ENCODE assay signal across 17 cellular contexts in genomic region chr5:39411985-39412384, GRCh38. TPM values are rescaled to one million over a fixed set of nuclear protein-coding genes. Genes with fewer than 3 reads are reported as not detected.
DNase-seq lines count a peak whose midpoint lies in the region; ATAC-seq and TF ChIP-seq lines count a peak whose summit lies in the region.
"Had no signal": no experiment of that assay in that cellular context is flagged by ENCODE, and none has a peak within 500 bp of the region (broad histone marks: within the 10 kb centered on the region; RNA-seq: fewer than 3 reads in every experiment).

No MANE protein-coding gene starts in this region.

- H3K9ac ChIP-seq in GM23248 (0 out of 2 replicates have a peak overlapping the region, but pooled peaks have one; percentile 3), smooth muscle cell (ENCODE audit: low read depth) (no peak overlapping the region), endodermal cell (ENCODE audit: extremely low read depth, low read length, poor library complexity, severe bottlenecking) (no peak overlapping the region)

- H3K27me3 Mint-ChIP-seq in endodermal cell (ENCODE audit: insufficient read depth), result no peaks in the 10 kb centered on the region

- peaks cover 98% of the 10 kb centered on the region for H3F3A ChIP-seq in GM23248 (ENCODE audit: insufficient read depth)
- H3F3A ChIP-seq in smooth muscle cell (ENCODE audit: low read depth), result peaks cover 4% of the 10 kb centered on the region

- no peak overlapping the region for H3K27ac Mint-ChIP-seq in endodermal cell

- H3K27me3 ChIP-seq in GM23248 (replicated peaks; ENCODE audit: insufficient read depth), result no peaks in the 10 kb centered on the region
- no peaks in the 10 kb centered on the region for H3K27me3 ChIP-seq in adrenal gland
- no peaks in the 10 kb centered on the region for H3K27me3 ChIP-seq in left lung
- no peaks in the 10 kb centered on the region for H3K27me3 ChIP-seq in smooth muscle cell (ENCODE audit: low read depth)
- no peaks in the 10 kb centered on the region for H3K27me3 ChIP-seq in endodermal cell (ENCODE audit: control insufficient read depth, insufficient read depth, low read length, poor library complexity, severe bottlenecking)

- peaks cover 100% of the 10 kb centered on the region for H3K79me2 ChIP-seq in GM23248 (ENCODE audit: insufficient read depth)
- H3K79me2 ChIP-seq in smooth muscle cell (ENCODE audit: low read depth), result peaks cover 94% of the 10 kb centered on the region

- no peaks in the 10 kb centered on the region for H3K9me3 ChIP-seq in GM23248 (ENCODE audit: low read depth)
- H3K9me3 ChIP-seq in adrenal gland (replicated peaks in 1 of 3), result no peaks in the 10 kb centered on the region
- no peaks in the 10 kb centered on the region for H3K9me3 ChIP-seq in left lung
- H3K9me3 ChIP-seq in smooth muscle cell (replicated peaks; ENCODE audit: low read depth), result no peaks in the 10 kb centered on the region
- no peaks in the 10 kb centered on the region for H3K9me3 ChIP-seq in endodermal cell (ENCODE audit: control insufficient read depth, low read length)

- peaks cover 93% of the 10 kb centered on the region for H3K36me3 ChIP-seq in GM23248 (ENCODE audit: low read depth)
- peaks cover 0 to 2% of the 10 kb centered on the region in 2 donors for H3K36me3 ChIP-seq in adrenal gland (replicated peaks in 1 of 2)
- H3K36me3 ChIP-seq in left lung, result no peaks in the 10 kb centered on the region
- no peaks in the 10 kb centered on the region for H3K36me3 ChIP-seq in smooth muscle cell (ENCODE audit: low read depth)
- peaks cover 4% of the 10 kb centered on the region for H3K36me3 ChIP-seq in endodermal cell (ENCODE audit: control insufficient read depth, insufficient read depth, low read length)

- peaks cover 81% of the 10 kb centered on the region for H4K20me1 ChIP-seq in GM23248 (ENCODE audit: insufficient read depth)
- H4K20me1 ChIP-seq in smooth muscle cell (ENCODE audit: low read depth), result peaks cover 99% of the 10 kb centered on the region

- H3K4me3 ChIP-seq in GM23248 (no peak overlapping the region), adrenal gland (no peak overlapping the region), left lung (no peak overlapping the region), smooth muscle cell (no peak overlapping the region), endodermal cell (ENCODE audit: low read length) (no peak overlapping the region)

- H3K9me2 ChIP-seq in GM23248 (ENCODE audit: insufficient read depth), result no peaks in the 10 kb centered on the region

- H3K4me1 ChIP-seq in GM23248 (ENCODE audit: insufficient read depth) (peaks cover 99% of the 10 kb centered on the region), adrenal gland (replicated peaks in 1 of 2) (peaks cover 78 to 99% of the 10 kb centered on the region in 2 donors), left lung (peaks cover 34 to 74% of the 10 kb centered on the region in 2 donors), smooth muscle cell (ENCODE audit: low read depth) (peaks cover 14% of the 10 kb centered on the region), endodermal cell (ENCODE audit: control insufficient read depth, insufficient read depth, low read length) (no peaks in the 10 kb centered on the region)

- no peak overlapping the region for H2AFZ ChIP-seq in GM23248
- H2AFZ ChIP-seq in smooth muscle cell (ENCODE audit: low read depth), result no peak overlapping the region

- TF ChIP-seq CTCF in adrenal gland (IDR thresholded peaks at IDR 0.05) (no peak), left lung (IDR thresholded peaks at IDR 0.05) (no peak), smooth muscle cell (IDR thresholded peaks at IDR 0.05; ENCODE audit: borderline replicate concordance, insufficient read depth, poor library complexity, severe bottlenecking) (no peak), endodermal cell (conservative IDR thresholded peaks at IDR 0.05) (no peak)

- in situ Hi-C loops in GM23248 (cut with MboI), result loop anchor here (10.0 kb wide), 1 partner anchor 133 kb away; no protein-coding TSS in a partner anchor

- no peaks in the 10 kb centered on the region for H3K9me3 Mint-ChIP-seq in endodermal cell

- intact Hi-C loops in adrenal gland (cut with DNase I) (no loop called here), left lung (cut with DNase I) (no loop called here)

- no peak for ATAC-seq in left lung
- no peak for ATAC-seq in HG03432 (IDR thresholded peaks at IDR 0.05; ENCODE audit: unreplicated experiment)

- H3K4me2 ChIP-seq in GM23248 (ENCODE audit: unreplicated experiment) (peak overlapping the region; percentile 40), smooth muscle cell (peak overlapping the region; percentile 55)

- H3K36me3 Mint-ChIP-seq in endodermal cell (ENCODE audit: low read depth), result no peaks in the 10 kb centered on the region

- no peak for TF ChIP-seq POLR2A in adrenal gland (IDR thresholded peaks at IDR 0.05)

- H3K4me1 Mint-ChIP-seq in endodermal cell, result peaks cover 13% of the 10 kb centered on the region

- WGBS in GM23248 (ENCODE audit: low coverage in 1 of 2, low lambda C conversion rate in 2 of 2, missing lambda C conversion rate in 2 of 2), 2 experiments, result 91 to 93% methylated on average over 4 of the region's 4 CpGs
- WGBS in adrenal gland, 4 donors, result 77 to 84% (median 81%) methylated on average over 4 of the region's 4 CpGs
- 90% methylated on average over 4 of the region's 4 CpGs for WGBS in smooth muscle cell (ENCODE audit: low lambda C conversion rate)
- WGBS in endodermal cell (ENCODE audit: insufficient coverage in 1 of 2, insufficient read length in 1 of 2), 2 experiments, result 86 to 92% methylated on average over 1 to 4 of the region's 4 CpGs

- H3K4me3 Mint-ChIP-seq in endodermal cell, result no peak overlapping the region

- peak overlapping the region; percentile 64 for H3K27ac ChIP-seq in GM23248
- peak overlapping the region; percentile 8 to 80 (median 59) for H3K27ac ChIP-seq in adrenal gland
- peak overlapping the region; percentile 54 to 79 for H3K27ac ChIP-seq in left lung
- H3K27ac ChIP-seq in smooth muscle cell (ENCODE audit: low read depth), result peak overlapping the region; percentile 69
- H3K27ac ChIP-seq in endodermal cell (ENCODE audit: low read depth, low read length), result no peak overlapping the region

- peak; percentile 37 for DNase-seq in GM23248
- DNase-seq in adrenal gland, result no peak
- no peak for DNase-seq in left lung
- DNase-seq in smooth muscle cell (lab: John Stamatoyannopoulos, UW; ENCODE audit: unreplicated experiment), result no peak
- DNase-seq in LoVo (ENCODE audit: low spot score), result no peak
- DNase-seq in C1 segment of cervical spinal cord (lab: John Stamatoyannopoulos, UW), result no peak
- DNase-seq in endodermal cell, result no peak
- DNase-seq: DMS 273 treated with DMSO at 0.1 percent for 48 hours; NCI-H1092 treated with DMSO at 0.1 percent for 48 hours; NCI-H1694 treated with DMSO at 0.1 percent for 48 hours; NCI-H69; NK-92 treated with Interleukin-12 subunit alpha and Interleukin-12 subunit beta, amount 100 ng/mL, for 24 hours had no signal

RNA-seq across cellular contexts. Expression of gene DAB2, which starts 12.8 kb away (rescaled TPM):
- 211 and 266 TPM in 2 replicates for total RNA-seq in GM23248 (2014; rRNA removed; shearing (Covaris generic))
- 525 and 533 TPM in 2 replicates for polyA plus RNA-seq in GM23248 (2016; fragmentation: Nextera tagmentation; extraction: Ambion mirVana)
- 100 to 1,000 TPM in 7 of 8 donors, 10 to 100 TPM in 1; 96.1 to 418 (median 224) TPM for total RNA-seq in adrenal gland
- 100 to 1,000 TPM; 111 to 200 (median 119) TPM for polyA plus RNA-seq in adrenal gland
- 100 to 1,000 TPM; 159 to 162 TPM for total RNA-seq in left lung
- total RNA-seq in smooth muscle cell, result 95.0 and 105 TPM in 2 replicates
- 81.4 and 87.2 TPM in 2 replicates for polyA plus RNA-seq in smooth muscle cell
- 10 to 100 TPM; 12.3 to 23.8 TPM for total RNA-seq in endodermal cell
- polyA plus RNA-seq in endodermal cell (2013, experiment 1 of 2), result 12.8 TPM
- 12.7 TPM for polyA plus RNA-seq in endodermal cell (2013, experiment 2 of 2)

RNA-seq across cellular contexts. Expression of gene C9, which starts 47.7 kb away (rescaled TPM):
- total RNA-seq in GM23248 (2014; rRNA removed; shearing (Covaris generic)), result not detected in 2 replicates
- polyA plus RNA-seq in GM23248 (2016; fragmentation: Nextera tagmentation; extraction: Ambion mirVana) (0.06 TPM in 1 of 2 replicates, not detected in the other), adrenal gland (under 1 TPM; 0.07 to 0.53 (median 0.40) TPM), smooth muscle cell (not detected in 2 replicates)
- total RNA-seq in adrenal gland (under 1 TPM in 4 of 8 donors, not detected in 4; 0.16 to 0.54 (median 0.34) TPM), left lung (under 1 TPM in 1 of 2 donors, not detected in 1; 0.58 TPM), smooth muscle cell (not detected in 2 replicates), endodermal cell (not detected)
- not detected for polyA plus RNA-seq in endodermal cell (2013, experiment 1 of 2)
- not detected for polyA plus RNA-seq in endodermal cell (2013, experiment 2 of 2)
- total RNA-seq: Daoy, H1, M059J had no signal
- polyA plus RNA-seq: BJ, H1 had no signal
